Comparison of ENCODE assay signal across 21 cellular contexts in the genomic region with DNA sequence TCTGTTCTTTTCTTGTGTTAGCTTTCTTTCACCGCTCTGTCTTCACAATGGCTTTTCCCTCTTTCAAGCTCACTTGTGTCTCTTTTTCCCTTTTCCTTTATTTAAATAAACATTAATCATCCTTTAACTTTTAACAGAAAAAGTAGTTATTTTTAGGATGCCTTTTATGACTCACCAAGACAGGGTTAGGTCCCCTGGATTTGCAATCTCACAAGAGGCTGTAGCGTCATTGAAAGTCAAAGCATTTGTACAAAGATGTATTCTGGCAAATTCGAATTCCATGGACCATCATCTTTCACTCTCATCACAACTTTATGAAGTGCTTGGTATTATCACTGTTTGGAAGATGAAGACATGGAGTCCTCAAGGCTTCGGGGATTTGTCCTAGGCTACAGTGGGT.
"Had no signal": no experiment of that assay in that cellular context is flagged by ENCODE, and none has a peak within 500 bp of the region (broad histone marks: within the 10 kb centered on the region; RNA-seq: fewer than 3 reads in every experiment).

No MANE protein-coding gene starts in this region.

- H3K27ac Mint-ChIP-seq: activated naive CD4-positive, alpha-beta T cell treated with anti-CD3 and anti-CD28 coated beads, Interleukin-2, amount 50 U/mL, for 72 hours; activated T-helper 17 cell treated with anti-CD3 and anti-CD28 coated beads, Interleukin-2, amount 50 U/mL, for 72 hours; neural progenitor cell; T-helper 2 cell treated with Interferon-gamma antibody and Interleukin-4, amounts not matched to agents 5 μg/mL and 100 μg/mL, for 36 hours; type B pancreatic cell had no signal

- H2AFZ ChIP-seq: neural progenitor cell had no signal

- DNase-seq: activated CD4-positive, alpha-beta T cell treated with anti-CD3 and anti-CD28 coated beads for 1 hour; activated T-cell treated with anti-CD3 and anti-CD28 coated beads, Interleukin-2, amount 50 U/mL, for 1 hour; adrenal gland; esophagus squamous epithelium; foreskin keratinocyte; kidney; lower lobe of right lung; naive B cell; spleen; stimulated activated CD4-positive, alpha-beta T cell treated with anti-CD3 and anti-CD28 coated beads, Interleukin-4, amount 100 ng/mL, for 24 hours; stimulated activated naive CD4-positive, alpha-beta T cell treated with Interleukin-2 at 50 U/mL for 16 hours had no signal

- ATAC-seq: activated naive CD4-positive, alpha-beta T cell treated with anti-CD3 and anti-CD28 coated beads, Interleukin-2, amount 50 U/mL, for 72 hours; activated T-helper 17 cell treated with anti-CD3 and anti-CD28 coated beads, Interleukin-2, amount 50 U/mL, for 72 hours; foreskin keratinocyte; lower lobe of right lung had no signal

- H3K27me3 ChIP-seq: adrenal gland, breast epithelium, esophagus squamous epithelium, foreskin keratinocyte, neural progenitor cell, spleen, vagina had no signal

- H3K4me2 ChIP-seq: neural progenitor cell had no signal

- H3K27me3 Mint-ChIP-seq: activated T-helper 17 cell treated with anti-CD3 and anti-CD28 coated beads, Interleukin-2, amount 50 U/mL, for 72 hours; central memory CD8-positive, alpha-beta T cell; naive B cell; type B pancreatic cell had no signal

- H3K27ac ChIP-seq: adrenal gland, breast epithelium, coronary artery, esophagus squamous epithelium, foreskin keratinocyte, lower lobe of right lung, neural progenitor cell, spleen, thoracic aorta, vagina had no signal

- H3K36me3 ChIP-seq: adrenal gland, breast epithelium, esophagus squamous epithelium, lower lobe of right lung, neural progenitor cell, spleen, thoracic aorta, vagina had no signal

- H3K9me3 ChIP-seq: adrenal gland, breast epithelium, esophagus squamous epithelium, lower lobe of right lung, spleen, thoracic aorta, vagina had no signal

- H3K4me1 Mint-ChIP-seq: activated T-helper 17 cell treated with anti-CD3 and anti-CD28 coated beads, Interleukin-2, amount 50 U/mL, for 72 hours; central memory CD8-positive, alpha-beta T cell; naive B cell; neural progenitor cell had no signal

- H3K4me3 ChIP-seq: adrenal gland, breast epithelium, coronary artery, esophagus squamous epithelium, lower lobe of right lung, neural progenitor cell, spleen, thoracic aorta, vagina had no signal

- H3K9me3 Mint-ChIP-seq: activated naive CD4-positive, alpha-beta T cell treated with anti-CD3 and anti-CD28 coated beads, Interleukin-2, amount 50 U/mL, for 72 hours; activated T-helper 17 cell treated with anti-CD3 and anti-CD28 coated beads, Interleukin-2, amount 50 U/mL, for 72 hours; central memory CD8-positive, alpha-beta T cell; naive B cell; neural progenitor cell; T-helper 2 cell treated with Interferon-gamma antibody and Interleukin-4, amounts not matched to agents 5 μg/mL and 100 μg/mL, for 36 hours; type B pancreatic cell had no signal

- H3K4me3 Mint-ChIP-seq: activated T-helper 17 cell treated with anti-CD3 and anti-CD28 coated beads, Interleukin-2, amount 50 U/mL, for 72 hours; central memory CD8-positive, alpha-beta T cell; naive B cell; neural progenitor cell; T-helper 2 cell treated with Interferon-gamma antibody and Interleukin-4, amounts not matched to agents 5 μg/mL and 100 μg/mL, for 36 hours; type B pancreatic cell had no signal

- H3K36me3 Mint-ChIP-seq: activated naive CD4-positive, alpha-beta T cell treated with anti-CD3 and anti-CD28 coated beads, Interleukin-2, amount 50 U/mL, for 72 hours; naive B cell; neural progenitor cell; type B pancreatic cell had no signal

- H3K4me1 ChIP-seq: adrenal gland, breast epithelium, lower lobe of right lung, neural progenitor cell, spleen, vagina had no signal

- H3K9ac ChIP-seq: neural progenitor cell had no signal
